ENCODE assay signal across 9 cellular contexts in the genomic region with DNA sequence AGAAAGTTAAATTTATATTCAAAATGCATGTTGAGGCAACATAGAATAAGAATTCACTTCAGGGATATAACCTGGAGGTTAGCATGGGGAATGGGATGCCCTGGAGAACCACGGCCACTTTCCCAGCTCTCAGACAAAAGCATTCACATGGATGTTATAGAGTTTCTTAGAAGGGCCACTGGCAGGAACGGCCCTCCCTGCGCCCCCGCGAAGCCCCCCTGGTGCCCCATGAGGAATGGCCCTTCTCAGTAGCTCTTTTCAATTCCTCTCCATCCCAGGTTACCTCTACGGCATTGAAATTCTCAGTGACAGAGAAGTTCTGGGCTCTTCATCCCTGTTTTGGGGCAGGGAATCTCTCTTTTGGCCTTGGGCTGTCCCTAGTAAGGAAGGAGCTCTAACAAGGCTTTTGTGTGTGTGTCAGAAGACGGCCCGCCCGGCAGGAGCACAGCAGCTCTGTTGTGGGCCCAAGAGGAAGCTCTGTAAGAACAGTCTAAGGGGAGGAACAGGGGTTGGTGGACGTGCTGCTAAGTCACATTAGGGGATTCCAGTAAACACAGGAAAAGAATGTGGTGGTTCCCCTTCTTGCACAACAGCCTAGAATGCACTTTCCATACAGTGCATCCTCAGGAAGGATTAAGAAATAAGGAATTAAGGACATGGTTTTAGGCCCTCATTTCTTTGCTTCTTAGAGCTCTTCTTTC.
DNase-seq lines count a peak whose midpoint lies in the region; ATAC-seq lines count a peak whose summit lies in the region.
"Had no signal": no experiment of that assay in that cellular context is flagged by ENCODE, and none has a peak within 500 bp of the region (broad histone marks: within the 10 kb centered on the region; RNA-seq: fewer than 3 reads in every experiment).

No MANE protein-coding gene starts in this region.

- ATAC-seq in GM21825 (IDR thresholded peaks at IDR 0.05; ENCODE audit: unreplicated experiment) (peak; percentile 51), GM19463 (IDR thresholded peaks at IDR 0.05; ENCODE audit: unreplicated experiment) (no peak)
- peak; percentile 47 for ATAC-seq in stimulated activated naive CD8-positive, alpha-beta T cell treated with anti-CD3 and anti-CD28 coated beads, Interleukin-15, Interleukin-2, amounts not matched to agents 100 U/mL and 50 U/mL, for 24 hours
- ATAC-seq: naive thymus-derived CD8-positive, alpha-beta T cell had no signal

- in situ Hi-C loops in ACHN (cut with HindIII; ENCODE audit: low pct_ligation_motif_present, low pct_unique_long_range_greater_than_20kb, low sequenced_read_pairs): no loop called here

- DNase-seq in amniotic stem cell (lab: John Stamatoyannopoulos, UW) (peak; percentile 40), hepatic stellate cell (ENCODE audit: low spot score) (peak; percentile 24), NCI-H2107 treated with DMSO at 0.1 percent for 48 hours (lab: John Stamatoyannopoulos, UW; ENCODE audit: unreplicated experiment) (no peak), iPS-NIHi11 (ENCODE audit: low spot score) (no peak), ACHN (no peak)
- peak; percentile 27 for DNase-seq in stimulated activated naive CD8-positive, alpha-beta T cell treated with anti-CD3 and anti-CD28 coated beads, Interleukin-15, Interleukin-2, amounts not matched to agents 100 U/mL and 50 U/mL, for 24 hours
- DNase-seq: naive thymus-derived CD8-positive, alpha-beta T cell had no signal

Comparison
In these comparisons a context has a peak if more than half of its experiments do, and no peak if none do; other contexts are left out.
1. DNase-seq: peak in amniotic stem cell (single experiment), hepatic stellate cell (single experiment) and stimulated activated naive CD8-positive, alpha-beta T cell treated with anti-CD3 and anti-CD28 coated beads, Interleukin-15, Interleukin-2, amounts not matched to agents 100 U/mL and 50 U/mL, for 24 hours (single experiment); none in NCI-H2107 treated with DMSO at 0.1 percent for 48 hours (single experiment), iPS-NIHi11 (single experiment) and ACHN (single experiment).